In genomic region chr6:136550330-136551071, GRCh38 we compare ENCODE assay signal across 8 cellular contexts. TPM values are rescaled to one million over a fixed set of nuclear protein-coding genes. Genes with fewer than 3 reads are reported as not detected.
A peak's percentile ranks its signal among the peaks of the same experiment; 100 is the strongest.
DNase-seq lines count a peak whose midpoint lies in the region; ATAC-seq, FAIRE-seq and TF ChIP-seq lines count a peak whose summit lies in the region.

TSS of gene MAP7 (minus strand) at chr6:136550422. CDS start at chr6:136550408, 14 bp downstream.

- H3K56ac ChIP-seq in IMR-90 (ENCODE audit: extremely low read depth, insufficient read depth, low read length) = no peak within 1 kb of the TSS

- no peak within 1 kb of the TSS for H4K91ac ChIP-seq in IMR-90 (ENCODE audit: insufficient read depth, low read depth, low read length)

- peaks cover 39% of the 10 kb centered on the region for H3K79me2 ChIP-seq in hepatocyte

- H3K79me1 ChIP-seq in IMR-90 (ENCODE audit: low read depth in 1 of 2, low read length in 2 of 2) = no peaks in the 10 kb centered on the region

- peak within 1 kb of the TSS; percentile 89 for H3K4me2 ChIP-seq in IMR-90 (ENCODE audit: low read depth, low read length)
- peak within 1 kb of the TSS; percentile 95 for H3K4me2 ChIP-seq in hepatocyte

- intact Hi-C loops in IMR-90 (cut with micrococcal nuclease) = no loop called here

- WGBS in IMR-90 (ENCODE audit: extremely low coverage in 2 of 2, insufficient read length in 1 of 2), 2 experiments = 2% methylated on average over 46 of the region's 79 CpGs; no CpG with 5 or more reads in 1 of the 2 experiments
- WGBS in hepatocyte (ENCODE audit: low lambda C conversion rate, missing lambda C conversion rate) = 1% methylated on average over 71 of the region's 79 CpGs

- no peak within 1 kb of the TSS for H3K4ac ChIP-seq in IMR-90 (ENCODE audit: low read depth, low read length)

- no peak for FAIRE-seq in D721Med (lab: Jason Lieb, UNC)

- POLR2A ChIA-PET in IMR-90 (lab: Charles Lee; ENCODE audit: unreplicated experiment) = no interaction called here

- H3K27me3 ChIP-seq in IMR-90 (ENCODE audit: control insufficient read depth, insufficient read depth, low read length) (peaks cover 27% of the 10 kb centered on the region), adipocyte (replicated peaks; ENCODE audit: control insufficient read depth, insufficient read depth, low read length) (peaks cover 21% of the 10 kb centered on the region), hepatocyte (peaks cover 11% of the 10 kb centered on the region)

- no peaks in the 10 kb centered on the region for H4K20me1 ChIP-seq in IMR-90 (ENCODE audit: insufficient read depth, low read length)
- peaks cover 6% of the 10 kb centered on the region for H4K20me1 ChIP-seq in hepatocyte (ENCODE audit: insufficient read depth, poor library complexity, severe bottlenecking)

- DNase-seq in D721Med (ENCODE audit: insufficient read length, low spot score) (peak; percentile 72), IMR-90 (peak; percentile 18), T follicular helper cell (ENCODE audit: low read depth) (peak; percentile 50), adipocyte (ENCODE audit: low read depth) (peak; percentile 66), hepatocyte (ENCODE audit: low spot score) (peak; percentile 96), retina (peak; percentile 72), middle frontal gyrus (ENCODE audit: extremely low spot score, low spot score) (no peak)

- no peak for TF ChIP-seq POLR2A in IMR-90 (IDR thresholded peaks at IDR 0.05; ENCODE audit: low read depth, low read length)

- H3K27ac ChIP-seq in IMR-90 (ENCODE audit: insufficient read depth, low read length) (no peak within 1 kb of the TSS), hepatocyte (peak within 1 kb of the TSS; percentile 95)

- peak within 1 kb of the TSS; percentile 89 for H3K23ac ChIP-seq in IMR-90 (ENCODE audit: low read depth, low read length)

- peak within 1 kb of the TSS; percentile 20 for H2AK9ac ChIP-seq in IMR-90 (replicated peaks; ENCODE audit: low read depth, low read length, poor library complexity)

- peak within 1 kb of the TSS; percentile 91 for H2AFZ ChIP-seq in IMR-90 (replicated peaks; ENCODE audit: low read length, poor library complexity)
- H2AFZ ChIP-seq in hepatocyte = peak within 1 kb of the TSS; percentile 94

- H4K8ac ChIP-seq in IMR-90 (ENCODE audit: low read depth in 2 of 2, low read length in 2 of 2) = no peak within 1 kb of the TSS

- dilution Hi-C loops in IMR-90 (cut with HindIII; ENCODE audit: low sequenced_read_pairs, unreplicated experiment) = no loop called here

- H3K9ac ChIP-seq in IMR-90 (ENCODE audit: low read depth, low read length) (no peak within 1 kb of the TSS), adipocyte (ENCODE audit: low read length) (peak within 1 kb of the TSS; percentile 63)

- ATAC-seq in GM21515 (IDR thresholded peaks at IDR 0.05; ENCODE audit: unreplicated experiment) (peak; percentile 77), IMR-90 (ENCODE audit: low read depth) (peak; percentile 82)

- no peaks in the 10 kb centered on the region for H3K9me3 ChIP-seq in IMR-90 (ENCODE audit: control insufficient read depth, insufficient read depth, low read length)
- H3K9me3 ChIP-seq in adipocyte (ENCODE audit: control insufficient read depth, low read length) = no peaks in the 10 kb centered on the region
- no peaks in the 10 kb centered on the region for H3K9me3 ChIP-seq in hepatocyte (ENCODE audit: low read depth)

- H3K36me3 ChIP-seq in IMR-90 (ENCODE audit: control insufficient read depth, insufficient read depth, low read length) (peaks cover under 1% of the 10 kb centered on the region; the same call in 1 of the 2 replicates), adipocyte (ENCODE audit: control insufficient read depth, insufficient read depth, low read length, severe bottlenecking) (no peaks in the 10 kb centered on the region), hepatocyte (replicated peaks; ENCODE audit: insufficient read depth, low read depth) (no peaks in the 10 kb centered on the region)

- H2AK5ac ChIP-seq in IMR-90 (ENCODE audit: low read depth, low read length) = no peak within 1 kb of the TSS

- H4K5ac ChIP-seq in IMR-90 (ENCODE audit: low read depth, low read length) = no peak within 1 kb of the TSS

- no peak within 1 kb of the TSS for H2BK20ac ChIP-seq in IMR-90 (ENCODE audit: low read depth, low read length)

- no TSS peak for BruUV-seq in IMR-90 (replicated peaks; lab: Mats Ljungman, UMichigan)

- H3K4me1 ChIP-seq in IMR-90 (ENCODE audit: control insufficient read depth, insufficient read depth, low read length) = peaks cover 3% of the 10 kb centered on the region; the same call in 1 of the 2 replicates
- H3K4me1 ChIP-seq in adipocyte (ENCODE audit: control insufficient read depth, insufficient read depth, low read length) = peaks cover 6% of the 10 kb centered on the region
- no peaks in the 10 kb centered on the region for H3K4me1 ChIP-seq in hepatocyte (ENCODE audit: insufficient read depth)

- TF ChIP-seq RAD21 in IMR-90 (IDR thresholded peaks at IDR 0.05; ENCODE audit: low read length) = no peak

- H2BK5ac ChIP-seq in IMR-90 (ENCODE audit: low read depth, low read length, poor library complexity, severe bottlenecking) = no peak within 1 kb of the TSS

- no peak within 1 kb of the TSS for H3K14ac ChIP-seq in IMR-90 (replicated peaks; ENCODE audit: low read depth, low read length)

- no peaks in the 10 kb centered on the region for H3K9me1 ChIP-seq in IMR-90 (ENCODE audit: insufficient read depth, low read length)

- H3K18ac ChIP-seq in IMR-90 (ENCODE audit: low read depth, low read length) = no peak within 1 kb of the TSS

- TF ChIP-seq CTCF in D721Med (IDR thresholded peaks at IDR 0.05; ENCODE audit: insufficient read depth, missing control alignments) (peak; percentile 69), IMR-90 (conservative IDR thresholded peaks at IDR 0.05; ENCODE audit: low read depth, low read length) (peak; percentile 61), hepatocyte (IDR thresholded peaks at IDR 0.05; ENCODE audit: poor library complexity) (peak; percentile 89)

- in situ Hi-C loops in IMR-90 (cut with MboI; ENCODE audit: low sequenced_read_pairs) = no loop called here

- H2BK15ac ChIP-seq in IMR-90 (ENCODE audit: low read depth, low read length) = no peak within 1 kb of the TSS

- H3K4me3 ChIP-seq in IMR-90 (ENCODE audit: insufficient read depth, low read depth, low read length) (peak within 1 kb of the TSS; percentile 72), adipocyte (ENCODE audit: low read length) (peak within 1 kb of the TSS; percentile 84), hepatocyte (peak within 1 kb of the TSS; percentile 68)

- no peak within 1 kb of the TSS for H2BK120ac ChIP-seq in IMR-90 (ENCODE audit: low read depth, low read length)

- CTCF ChIA-PET in IMR-90 (lab: Yijun Ruan, JAX) = interaction anchor here (0.6 to 1.3 kb wide), 7 partner anchors 9 to 371 kb away, joined by 3 to 8 read pairs (median 3); no protein-coding TSS in a partner anchor

- H3K9me2 ChIP-seq in hepatocyte (replicated peaks; ENCODE audit: insufficient read depth) = no peaks in the 10 kb centered on the region

TF ChIP-seq in IMR-90, 13 proteins besides CTCF, POLR2A, EP300 and RAD21:
- TF ChIP-seq SMC3 (IDR thresholded peaks at IDR 0.05; ENCODE audit: low read depth, low read length) (no peak), MXI1 (IDR thresholded peaks at IDR 0.05; ENCODE audit: borderline replicate concordance, low read depth, low read length) (peak; percentile 34; the same call in 1 of the 2 replicates), RCOR1 (IDR thresholded peaks at IDR 0.05; ENCODE audit: insufficient replicate concordance, low read length) (no peak)

RNA-seq across cellular contexts. Expression of gene MAP7, which starts in this region (rescaled TPM):
- total RNA-seq in IMR-90 (2012; rRNA removed) (0.28 and 0.36 TPM in 2 replicates), hepatocyte (22.9 and 24.1 TPM in 2 replicates)
- polyA plus RNA-seq in IMR-90 (2012; rRNA removed) (0.19 TPM in 2 replicates), hepatocyte (13.4 and 14.4 TPM in 2 replicates)
- polyA plus RNA-seq in IMR-90 (2012; cell fraction: cytosol; rRNA removed) = 0.18 and 0.22 TPM in 2 replicates
- 0.24 and 0.40 TPM in 2 replicates for polyA plus RNA-seq in IMR-90 (2012; cell fraction: nucleus; rRNA removed; ENCODE audit: low replicate concordance)

Comparison
In these comparisons a context has a peak if more than half of its experiments do, and no peak if none do; other contexts are left out.
1. RNA of gene MAP7 (total RNA-seq): 22.9 to 24.1 TPM in hepatocyte; 0.28 to 0.36 TPM in IMR-90; every median in the first group is over 10 times any median in the second.
2. RNA of gene MAP7 (polyA plus RNA-seq): 13.4 to 14.4 TPM in hepatocyte; 0.18 to 0.40 TPM in IMR-90; every median in the first group is over 10 times any median in the second.
3. Peak in DNase-seq, ATAC-seq, H3K4me3 ChIP-seq and H3K4me2 ChIP-seq in IMR-90; RNA of the gene not detected or under 1 TPM.
4. Peak in every context shown above with its lines, with median percentiles within 50 percentile points of each other: CTCF ChIP-seq and H3K4me3 ChIP-seq.